In the genomic region with DNA sequence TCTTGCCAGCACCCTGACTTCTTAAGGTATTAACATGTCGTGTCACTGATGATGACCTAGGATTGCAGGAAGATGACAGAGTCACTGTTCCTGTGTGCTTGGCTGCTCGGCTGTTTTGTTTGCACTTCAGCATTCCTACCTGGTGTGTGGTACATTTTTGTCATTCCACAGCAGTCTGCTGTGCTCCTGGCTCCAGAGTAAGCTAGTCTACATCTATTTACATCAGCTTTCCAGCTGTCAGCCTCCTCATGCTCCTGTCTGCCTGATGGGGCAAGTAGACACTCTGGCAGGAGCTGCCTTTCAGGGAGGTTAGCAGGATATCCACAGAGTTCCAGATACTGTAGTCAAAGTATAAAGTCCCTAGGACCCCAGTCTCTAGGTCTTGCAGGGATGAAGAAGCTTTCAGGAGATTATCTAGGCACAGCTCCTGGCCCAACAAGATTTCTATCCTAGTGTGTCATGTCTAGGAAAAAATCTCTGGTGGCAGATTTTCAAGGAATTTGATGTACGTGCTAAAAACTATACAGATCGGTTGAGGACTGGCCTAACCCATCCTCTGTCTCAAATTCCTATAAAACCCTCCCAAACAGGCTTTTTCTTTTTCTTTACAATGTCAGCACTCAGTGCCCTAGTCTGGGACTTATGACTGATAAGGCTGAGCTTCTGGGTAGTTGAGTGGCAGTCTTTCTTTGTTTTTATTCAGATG, we compare ENCODE assay signal across 9 cellular contexts. TPM values are rescaled to one million over a fixed set of nuclear protein-coding genes. Genes with fewer than 3 reads are reported as not detected.
A peak's percentile ranks its signal among the peaks of the same experiment; 100 is the strongest.
DNase-seq lines count a peak whose midpoint lies in the region; ATAC-seq, FAIRE-seq and TF ChIP-seq lines count a peak whose summit lies in the region.
"Had no signal": no experiment of that assay in that cellular context is flagged by ENCODE, and none has a peak within 500 bp of the region (broad histone marks: within the 10 kb centered on the region; RNA-seq: fewer than 3 reads in every experiment).

No MANE protein-coding gene starts in this region.

- H3K27ac ChIP-seq in right atrium auricular region (peak overlapping the region; percentile 77 to 91), sigmoid colon (peak overlapping the region; percentile 79 to 90 (median 87))

- no peak for TF ChIP-seq EP300 in sigmoid colon (IDR thresholded peaks at IDR 0.05)

- H3K27ac Mint-ChIP-seq in activated naive CD4-positive, alpha-beta T cell treated with anti-CD3 and anti-CD28 coated beads for 36 hours = no peak overlapping the region
- no peak overlapping the region for H3K27ac Mint-ChIP-seq in activated CD4-positive, alpha-beta memory T cell treated with anti-CD3 and anti-CD28 coated beads for 36 hours
- H3K27ac Mint-ChIP-seq: activated CD4-positive, alpha-beta T cell treated with anti-CD3 and anti-CD28 coated beads for 36 hours had no signal

- no peak overlapping the region for H3K4me3 Mint-ChIP-seq in activated naive CD4-positive, alpha-beta T cell treated with anti-CD3 and anti-CD28 coated beads for 36 hours
- H3K4me3 Mint-ChIP-seq in activated CD4-positive, alpha-beta memory T cell treated with anti-CD3 and anti-CD28 coated beads for 36 hours = no peak overlapping the region
- H3K4me3 Mint-ChIP-seq: activated CD4-positive, alpha-beta T cell treated with anti-CD3 and anti-CD28 coated beads for 36 hours had no signal

- CTCF ChIA-PET in activated naive CD4-positive, alpha-beta T cell treated with anti-CD3 and anti-CD28 coated beads for 36 hours (lab: Charles Lee) = interaction anchor here (1.0 kb wide), 1 partner anchor 178 kb away, joined by 4 read pairs; no protein-coding TSS in a partner anchor
- CTCF ChIA-PET in activated CD4-positive, alpha-beta memory T cell treated with anti-CD3 and anti-CD28 coated beads for 36 hours (lab: Charles Lee) = interaction anchor here (0.8 to 4.6 kb wide), 2 partner anchors 35 to 93 kb away, joined by 3 to 20 read pairs; no protein-coding TSS in a partner anchor

- intact Hi-C loops in sigmoid colon (cut with DNase I) = no loop called here
- intact Hi-C loops in activated naive CD4-positive, alpha-beta T cell treated with anti-CD3 and anti-CD28 coated beads for 36 hours (cut with micrococcal nuclease) = no loop called here
- intact Hi-C loops in activated CD4-positive, alpha-beta memory T cell treated with anti-CD3 and anti-CD28 coated beads for 36 hours (cut with micrococcal nuclease) = no loop called here
- intact Hi-C loops in posterior vena cava (cut with DNase I) = no loop called here

- H3K4me1 ChIP-seq in right atrium auricular region (peaks cover 0 to 80% of the 10 kb centered on the region in 2 donors), sigmoid colon (peaks cover 0 to 100% (median 92%) of the 10 kb centered on the region in 4 donors)

- TF ChIP-seq CTCF in right atrium auricular region (IDR thresholded peaks at IDR 0.05) = no peak
- no peak for TF ChIP-seq CTCF in sigmoid colon (IDR thresholded peaks at IDR 0.05)

- TF ChIP-seq POLR2A in H54 (IDR thresholded peaks at IDR 0.05; ENCODE audit: low read depth, low read length) = no peak
- no peak for TF ChIP-seq POLR2A in sigmoid colon (IDR thresholded peaks at IDR 0.05)

- peak; percentile 99 for FAIRE-seq in H54 (lab: Jason Lieb, UNC)

- H3K36me3 Mint-ChIP-seq in activated naive CD4-positive, alpha-beta T cell treated with anti-CD3 and anti-CD28 coated beads for 36 hours (ENCODE audit: low read depth) = no peaks in the 10 kb centered on the region
- H3K36me3 Mint-ChIP-seq in activated CD4-positive, alpha-beta memory T cell treated with anti-CD3 and anti-CD28 coated beads for 36 hours = no peaks in the 10 kb centered on the region

- no peaks in the 10 kb centered on the region for H3K27me3 Mint-ChIP-seq in activated naive CD4-positive, alpha-beta T cell treated with anti-CD3 and anti-CD28 coated beads for 36 hours (ENCODE audit: low read depth)
- no peaks in the 10 kb centered on the region for H3K27me3 Mint-ChIP-seq in activated CD4-positive, alpha-beta memory T cell treated with anti-CD3 and anti-CD28 coated beads for 36 hours
- H3K27me3 Mint-ChIP-seq: activated CD4-positive, alpha-beta T cell treated with anti-CD3 and anti-CD28 coated beads for 36 hours had no signal

- H3K4me3 ChIP-seq in right atrium auricular region (no peak overlapping the region), sigmoid colon (no peak overlapping the region)

- H3K9me3 ChIP-seq in right atrium auricular region (no peaks in the 10 kb centered on the region), sigmoid colon (no peaks in the 10 kb centered on the region)

- ATAC-seq in HG02571 (IDR thresholded peaks at IDR 0.05; ENCODE audit: unreplicated experiment) = no peak
- ATAC-seq: activated CD4-positive, alpha-beta T cell treated with anti-CD3 and anti-CD28 coated beads for 36 hours had no signal

- POLR2A ChIA-PET in activated CD4-positive, alpha-beta memory T cell treated with anti-CD3 and anti-CD28 coated beads for 36 hours (lab: Charles Lee) = no interaction called here

- H3K27me3 ChIP-seq in right atrium auricular region (no peaks in the 10 kb centered on the region), sigmoid colon (no peaks in the 10 kb centered on the region)

- H3K36me3 ChIP-seq in right atrium auricular region (no peaks in the 10 kb centered on the region), sigmoid colon (no peaks in the 10 kb centered on the region)

- H3K4me1 Mint-ChIP-seq in activated naive CD4-positive, alpha-beta T cell treated with anti-CD3 and anti-CD28 coated beads for 36 hours (ENCODE audit: low read depth) = no peaks in the 10 kb centered on the region
- no peaks in the 10 kb centered on the region for H3K4me1 Mint-ChIP-seq in activated CD4-positive, alpha-beta memory T cell treated with anti-CD3 and anti-CD28 coated beads for 36 hours (ENCODE audit: low read depth)
- H3K4me1 Mint-ChIP-seq: activated CD4-positive, alpha-beta T cell treated with anti-CD3 and anti-CD28 coated beads for 36 hours had no signal

- WGBS in sigmoid colon, 2 donors = 61 to 65% methylated on average over 4 of the region's 4 CpGs

- peak; percentile 36 for DNase-seq in H54 (ENCODE audit: insufficient read length, low spot score)
- DNase-seq in amniotic stem cell (lab: John Stamatoyannopoulos, UW) = peak; percentile 50
- DNase-seq in right atrium auricular region (ENCODE audit: low spot score) = no peak
- DNase-seq in sigmoid colon = no peak
- no peak for DNase-seq in activated naive CD4-positive, alpha-beta T cell treated with anti-CD3 and anti-CD28 coated beads for 36 hours
- no peak for DNase-seq in activated CD4-positive, alpha-beta memory T cell treated with anti-CD3 and anti-CD28 coated beads for 36 hours
- DNase-seq in posterior vena cava (ENCODE audit: low spot score) = no peak
- DNase-seq: activated CD4-positive, alpha-beta T cell treated with anti-CD3 and anti-CD28 coated beads for 36 hours had no signal

- H3K9me3 Mint-ChIP-seq in activated naive CD4-positive, alpha-beta T cell treated with anti-CD3 and anti-CD28 coated beads for 36 hours = no peaks in the 10 kb centered on the region
- H3K9me3 Mint-ChIP-seq in activated CD4-positive, alpha-beta memory T cell treated with anti-CD3 and anti-CD28 coated beads for 36 hours = no peaks in the 10 kb centered on the region

RNA-seq across cellular contexts. Expression of gene RUSC2, which starts 28.5 kb away (rescaled TPM):
- 10 to 100 TPM; 33.0 to 49.1 TPM for total RNA-seq in right atrium auricular region
- 10 to 100 TPM; 30.9 to 47.1 (median 43.4) TPM for total RNA-seq in sigmoid colon
- 1 to 10 TPM in 2 of 3 donors, under 1 TPM in 1; 0.92 to 5.6 (median 1.2) TPM for polyA plus RNA-seq in sigmoid colon
- total RNA-seq in activated naive CD4-positive, alpha-beta T cell treated with anti-CD3 and anti-CD28 coated beads for 36 hours = 1 to 10 TPM; 4.0 to 5.1 TPM
- 1 to 10 TPM; 2.7 to 3.0 TPM for total RNA-seq in activated CD4-positive, alpha-beta memory T cell treated with anti-CD3 and anti-CD28 coated beads for 36 hours
- 10 to 100 TPM; 53.5 to 64.2 TPM for total RNA-seq in posterior vena cava

Comparison
In these comparisons a context has a peak if more than half of its experiments do, and no peak if none do; other contexts are left out.
1. DNase-seq: peak in H54 (single experiment) and amniotic stem cell (single experiment); none in right atrium auricular region (single experiment), sigmoid colon (single experiment), activated naive CD4-positive, alpha-beta T cell treated with anti-CD3 and anti-CD28 coated beads for 36 hours (single experiment), activated CD4-positive, alpha-beta memory T cell treated with anti-CD3 and anti-CD28 coated beads for 36 hours (single experiment) and posterior vena cava (single experiment).
2. RNA of gene RUSC2, which starts 28.5 kb away (total RNA-seq): 53.5 to 64.2 TPM in posterior vena cava, 33.0 to 49.1 TPM in right atrium auricular region and 30.9 to 47.1 TPM in sigmoid colon; 4.0 to 5.1 TPM in activated naive CD4-positive, alpha-beta T cell treated with anti-CD3 and anti-CD28 coated beads for 36 hours and 2.7 to 3.0 TPM in activated CD4-positive, alpha-beta memory T cell treated with anti-CD3 and anti-CD28 coated beads for 36 hours; every median in the first group is over 4 times any median in the second.